In the genomic region with DNA sequence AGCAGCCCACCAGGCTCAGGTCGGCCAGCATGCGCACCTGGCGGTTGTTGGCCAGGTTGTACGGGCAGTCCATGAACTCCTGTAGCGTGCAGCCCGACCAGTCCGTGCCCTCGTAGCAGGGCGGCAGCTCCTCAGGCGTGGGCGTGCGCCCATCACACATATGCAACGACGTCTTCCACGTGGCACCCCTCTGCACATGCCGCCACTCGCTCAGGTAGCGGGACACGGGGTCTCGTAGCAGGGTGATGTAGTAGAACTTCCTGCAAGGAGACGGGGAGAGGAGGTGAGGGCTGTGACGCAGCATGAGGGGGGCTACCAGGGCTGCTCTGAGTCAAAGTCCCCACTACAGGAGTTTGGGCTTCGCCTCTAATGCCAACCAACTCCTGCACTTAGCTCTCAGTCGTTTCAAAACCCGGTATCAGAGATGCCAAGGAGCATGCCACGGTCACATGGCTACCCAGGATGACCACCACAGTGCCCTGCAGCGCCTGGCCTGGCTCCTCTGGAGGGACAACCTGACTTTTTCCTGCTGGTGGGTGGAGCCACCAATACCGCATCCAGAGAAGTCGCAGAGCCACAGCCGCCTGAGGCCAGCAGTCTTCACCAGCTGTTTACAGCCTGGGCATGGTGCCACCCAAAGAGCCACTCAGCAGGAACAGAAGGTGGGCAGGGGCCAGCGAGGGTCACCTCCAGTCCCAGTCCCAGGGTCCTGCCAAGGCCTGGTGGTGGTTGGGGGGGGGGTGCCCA, we compare ENCODE assay signal across 16 cellular contexts.
"Had no signal": no experiment of that assay in that cellular context is flagged by ENCODE, and none has a peak within 500 bp of the region (broad histone marks: within the 10 kb centered on the region; RNA-seq: fewer than 3 reads in every experiment).

No MANE protein-coding gene starts in this region.

- DNase-seq: activated CD4-positive, alpha-beta T cell treated with anti-CD3 and anti-CD28 coated beads, Interleukin-2, amount 10 ng/mL, durations not matched to agents 7 days and 5 days; activated CD4-positive, CD25-positive, alpha-beta regulatory T cell; activated naive CD4-positive, alpha-beta T cell; activated naive CD8-positive, alpha-beta T cell treated with anti-CD3 and anti-CD28 coated beads, Interleukin-2, amount 50 U/mL, for 24 hours; activated T-cell treated with anti-CD3 and anti-CD28 coated beads, Interleukin-2, amount 50 U/mL, for 72 hours; effector memory CD8-positive, alpha-beta T cell; stimulated activated CD4-positive, alpha-beta T cell treated with anti-CD3 and anti-CD28 coated beads, Interleukin-4, amount 100 ng/mL, for 24 hours; stimulated activated naive CD8-positive, alpha-beta T cell treated with anti-CD3 and anti-CD28 coated beads, Interleukin-15, amount 100 ng/mL, for 72 hours; T-helper 2 cell had no signal

- H3K27ac ChIP-seq: ascending aorta, gastroesophageal sphincter, hepatocyte, neutrophil, prostate gland, thoracic aorta had no signal

- H3K4me3 Mint-ChIP-seq: activated CD4-positive, alpha-beta T cell treated with anti-CD3 and anti-CD28 coated beads, Interleukin-2, amount 10 ng/mL, durations not matched to agents 7 days and 5 days; activated naive CD8-positive, alpha-beta T cell treated with anti-CD3 and anti-CD28 coated beads, Interleukin-2, amount 50 U/mL, for 24 hours; activated T-cell treated with anti-CD3 and anti-CD28 coated beads, Interleukin-2, amount 50 U/mL, for 72 hours; effector memory CD8-positive, alpha-beta T cell; naive thymus-derived CD4-positive, alpha-beta T cell; stimulated activated naive CD8-positive, alpha-beta T cell treated with anti-CD3 and anti-CD28 coated beads, Interleukin-15, amount 100 ng/mL, for 72 hours had no signal

- H3K4me1 Mint-ChIP-seq: stimulated activated naive CD8-positive, alpha-beta T cell treated with anti-CD3 and anti-CD28 coated beads, Interleukin-15, amount 100 ng/mL, for 72 hours had no signal

- ATAC-seq: activated naive CD8-positive, alpha-beta T cell treated with anti-CD3 and anti-CD28 coated beads, Interleukin-2, amount 50 U/mL, for 24 hours; activated T-cell treated with anti-CD3 and anti-CD28 coated beads, Interleukin-2, amount 50 U/mL, for 72 hours; effector memory CD8-positive, alpha-beta T cell; gastroesophageal sphincter; naive thymus-derived CD4-positive, alpha-beta T cell had no signal

- H3K27ac Mint-ChIP-seq: activated CD4-positive, alpha-beta T cell treated with anti-CD3 and anti-CD28 coated beads, Interleukin-2, amount 10 ng/mL, durations not matched to agents 7 days and 5 days; activated naive CD8-positive, alpha-beta T cell treated with anti-CD3 and anti-CD28 coated beads, Interleukin-2, amount 50 U/mL, for 24 hours; activated T-cell treated with anti-CD3 and anti-CD28 coated beads, Interleukin-2, amount 50 U/mL, for 72 hours; effector memory CD8-positive, alpha-beta T cell; naive thymus-derived CD4-positive, alpha-beta T cell; stimulated activated naive CD8-positive, alpha-beta T cell treated with anti-CD3 and anti-CD28 coated beads, Interleukin-15, amount 100 ng/mL, for 72 hours had no signal

- H3K27me3 Mint-ChIP-seq: activated CD4-positive, alpha-beta T cell treated with anti-CD3 and anti-CD28 coated beads, Interleukin-2, amount 10 ng/mL, durations not matched to agents 7 days and 5 days; activated naive CD8-positive, alpha-beta T cell treated with anti-CD3 and anti-CD28 coated beads, Interleukin-2, amount 50 U/mL, for 24 hours; effector memory CD8-positive, alpha-beta T cell; naive thymus-derived CD4-positive, alpha-beta T cell; stimulated activated naive CD8-positive, alpha-beta T cell treated with anti-CD3 and anti-CD28 coated beads, Interleukin-15, amount 100 ng/mL, for 72 hours had no signal

- H3K27me3 ChIP-seq: ascending aorta, gastroesophageal sphincter, hepatocyte, neutrophil had no signal

- H3K9me3 Mint-ChIP-seq: activated CD4-positive, alpha-beta T cell treated with anti-CD3 and anti-CD28 coated beads, Interleukin-2, amount 10 ng/mL, durations not matched to agents 7 days and 5 days; activated naive CD8-positive, alpha-beta T cell treated with anti-CD3 and anti-CD28 coated beads, Interleukin-2, amount 50 U/mL, for 24 hours; activated T-cell treated with anti-CD3 and anti-CD28 coated beads, Interleukin-2, amount 50 U/mL, for 72 hours; effector memory CD8-positive, alpha-beta T cell had no signal
